8 cellular contexts compared by ENCODE assay signal in genomic region chr19:58575183-58576041, GRCh38. TPM values are rescaled to one million over a fixed set of nuclear protein-coding genes. Genes with fewer than 3 reads are reported as not detected.
A peak's percentile ranks its signal among the peaks of the same experiment; 100 is the strongest.
DNase-seq lines count a peak whose midpoint lies in the region; ATAC-seq and TF ChIP-seq lines count a peak whose summit lies in the region.

No MANE protein-coding gene starts in this region.

- intact Hi-C loops in Calu3 (cut with micrococcal nuclease; ENCODE audit: unreplicated experiment): no loop called here

- TF ChIP-seq EP300 in tibial nerve (IDR thresholded peaks at IDR 0.05): peak in 1 of 2 donors; percentile 89

- peaks cover 0 to 65% (median 17%) of the 10 kb centered on the region in 4 donors for H3K4me1 ChIP-seq in tibial nerve

- peaks cover 50% of the 10 kb centered on the region for H3K36me3 Mint-ChIP-seq in Calu3 (ENCODE audit: insufficient read depth, unreplicated experiment)
- no peaks in the 10 kb centered on the region for H3K36me3 Mint-ChIP-seq in neural crest cell (ENCODE audit: low read depth)

- H3K4me1 Mint-ChIP-seq in Calu3 (ENCODE audit: low read depth, unreplicated experiment) (peaks cover 27% of the 10 kb centered on the region), neural crest cell (peaks cover 50% of the 10 kb centered on the region)

- H3K4me3 Mint-ChIP-seq in Calu3 (ENCODE audit: low read depth, unreplicated experiment): peak overlapping the region; percentile 88
- H3K4me3 Mint-ChIP-seq in neural crest cell: peak overlapping the region; percentile 99

- H3K9me3 Mint-ChIP-seq in Calu3 (ENCODE audit: low read depth, unreplicated experiment) (no peaks in the 10 kb centered on the region), neural crest cell (no peaks in the 10 kb centered on the region)

- peak overlapping the region; percentile 80 to 99 (median 89) for H3K27ac ChIP-seq in tibial nerve

- no peaks in the 10 kb centered on the region for H3K27me3 ChIP-seq in tibial nerve

- TF ChIP-seq POLR2A in tibial nerve (IDR thresholded peaks at IDR 0.05): peak; percentile 50 to 70

- H3K4me3 ChIP-seq in Jurkat, Clone E6-1 (ENCODE audit: low read length): peak overlapping the region; percentile 92
- H3K4me3 ChIP-seq in tibial nerve: peak overlapping the region; percentile 76 to 92 (median 81)

- TSS peak; percentile 32 for BruUV-seq in Calu3 (replicated peaks; lab: Mats Ljungman, UMichigan)

- peaks cover 0 to 20% (median 0%) of the 10 kb centered on the region in 3 donors for H3K36me3 ChIP-seq in tibial nerve

- TF ChIP-seq CTCF in Calu3 (IDR thresholded peaks at IDR 0.05; ENCODE audit: unreplicated experiment) (no peak), neural crest cell (conservative IDR thresholded peaks at IDR 0.05) (no peak), tibial nerve (IDR thresholded peaks at IDR 0.05) (peak in 3 of 5 experiments; percentile 13 to 45 (median 21))

- DNase-seq in Calu3 (peak; percentile 92), fibroblast of peridontal ligament (ENCODE audit: extremely low read depth) (peak; percentile 90), neural crest cell (ENCODE audit: low read depth, low spot score) (peak; percentile 78), tibial nerve (ENCODE audit: low spot score in 2 of 2) (peak; percentile 76 to 78), OCI-M1 (lab: John Stamatoyannopoulos, UW) (no peak)
- peak; percentile 65 for DNase-seq in Jurkat, Clone E6-1 (ENCODE audit: low read depth, low spot score)
- peak; percentile 78 for DNase-seq in activated T-cell treated with anti-CD3 and anti-CD28 coated beads, Interleukin-2, amount 50 U/mL, for 1 hour

- H3K27ac Mint-ChIP-seq in Calu3 (ENCODE audit: unreplicated experiment): peak overlapping the region; percentile 98
- H3K27ac Mint-ChIP-seq in neural crest cell (ENCODE audit: unreplicated experiment): peak overlapping the region; percentile 99

- H3K27me3 Mint-ChIP-seq in Calu3 (ENCODE audit: unreplicated experiment) (no peaks in the 10 kb centered on the region), neural crest cell (ENCODE audit: low read depth) (peaks cover 6% of the 10 kb centered on the region)

- CTCF ChIA-PET in Calu3 (lab: Charles Lee): interaction anchor here (0.6 to 1.2 kb wide), 4 partner anchors 21 to 926 kb away, joined by 3 to 7 read pairs (median 4); partner anchors contain the start of genes CHMP2A, TRIM28 and ZBTB45

- no peaks in the 10 kb centered on the region for H3K9me3 ChIP-seq in tibial nerve

- WGBS in tibial nerve, 2 donors: 0% methylated on average over 25 to 39 of the region's 66 CpGs

- ATAC-seq in GM21576 (IDR thresholded peaks at IDR 0.05; ENCODE audit: unreplicated experiment): peak; percentile 41

RNA-seq across cellular contexts. Expression of gene MZF1, which starts 2.3 kb away (rescaled TPM):
- total RNA-seq in Calu3 (2022): 31.8 and 33.5 TPM in 2 replicates
- polyA plus RNA-seq in Jurkat, Clone E6-1 (2012; ENCODE audit: insufficient read depth, insufficient read length): 13.9 TPM
- total RNA-seq in neural crest cell: 40.5 and 43.3 TPM in 2 replicates
- total RNA-seq in tibial nerve: 10 to 100 TPM; 41.6 to 88.8 (median 52.5) TPM

RNA-seq across cellular contexts. Expression of gene UBE2M, which starts 17.0 kb away (rescaled TPM):
- total RNA-seq in Calu3 (2022) (123 and 131 TPM in 2 replicates), neural crest cell (113 and 119 TPM in 2 replicates), tibial nerve (10 to 100 TPM; 18.4 to 38.2 (median 29.4) TPM)
- 165 TPM for polyA plus RNA-seq in Jurkat, Clone E6-1 (2012; ENCODE audit: insufficient read depth, insufficient read length)

RNA-seq across cellular contexts. Expression of gene CHMP2A, which starts 20.5 kb away (rescaled TPM):
- total RNA-seq in Calu3 (2022) (168 TPM in 2 replicates), neural crest cell (61.6 and 64.6 TPM in 2 replicates), tibial nerve (100 to 1,000 TPM in 3 of 4 donors, 10 to 100 TPM in 1; 90.0 to 146 (median 128) TPM)
- polyA plus RNA-seq in Jurkat, Clone E6-1 (2012; ENCODE audit: insufficient read depth, insufficient read length): 188 TPM

RNA-seq across cellular contexts. Expression of gene TRIM28, which starts 31.5 kb away (rescaled TPM):
- total RNA-seq in Calu3 (2022): 558 and 582 TPM in 2 replicates
- 1,014 TPM for polyA plus RNA-seq in Jurkat, Clone E6-1 (2012; ENCODE audit: insufficient read depth, insufficient read length)
- 964 and 1,000 TPM in 2 replicates for total RNA-seq in neural crest cell
- total RNA-seq in tibial nerve: 100 to 1,000 TPM; 136 to 299 (median 159) TPM

RNA-seq across cellular contexts. Expression of gene ZBTB45, which starts 55.8 kb away (rescaled TPM):
- total RNA-seq in Calu3 (2022) (17.7 and 19.6 TPM in 2 replicates), neural crest cell (24.1 and 27.3 TPM in 2 replicates), tibial nerve (10 to 100 TPM in 3 of 4 donors, 1 to 10 TPM in 1; 9.8 to 16.5 (median 12.6) TPM)
- 16.5 TPM for polyA plus RNA-seq in Jurkat, Clone E6-1 (2012; ENCODE audit: insufficient read depth, insufficient read length)

Comparison
In these comparisons a context has a peak if more than half of its experiments do, and no peak if none do; other contexts are left out.
1. CTCF ChIP-seq: peak in tibial nerve (3 of 5); none in Calu3 (single experiment) and neural crest cell (single experiment).